34 cellular contexts compared by ENCODE assay signal in genomic region chr5:15322426-15322825, GRCh38.
"Had no signal": no experiment of that assay in that cellular context is flagged by ENCODE, and none has a peak within 500 bp of the region (broad histone marks: within the 10 kb centered on the region; RNA-seq: fewer than 3 reads in every experiment).

No MANE protein-coding gene starts in this region.

- H3K9me3 ChIP-seq: adrenal gland, body of pancreas, breast epithelium had no signal

- H3K27me3 Mint-ChIP-seq: activated B cell treated with CpG ODN at 0.5 μM for 24 hours; activated CD4-positive, alpha-beta memory T cell treated with anti-CD3 and anti-CD28 coated beads for 36 hours; activated CD4-positive, alpha-beta T cell treated with anti-CD3 and anti-CD28 coated beads, Interleukin-2, amount 10 ng/mL, durations not matched to agents 24 days and 14 days; activated CD8-positive, alpha-beta T cell treated with anti-CD3 and anti-CD28 coated beads for 36 hours; activated naive CD8-positive, alpha-beta T cell treated with anti-CD3 and anti-CD28 coated beads for 36 hours; activated T-helper 17 cell treated with anti-CD3 and anti-CD28 coated beads, Interleukin-2, amount 50 U/mL, for 72 hours had no signal

- H3K9me3 Mint-ChIP-seq: activated CD4-positive, alpha-beta memory T cell treated with anti-CD3 and anti-CD28 coated beads for 36 hours; activated T-helper 1 cell treated with anti-CD3 and anti-CD28 coated beads, Interleukin-12 subunit alpha, Interleukin-12 subunit beta, Interleukin-2, Interleukin-4 antibody, amounts not matched to agents 30 ng/mL and 10 ng/mL and 1 ng/mL, durations not matched to agents 14 hours and 24 hours and 36 hours; activated T-helper 17 cell treated with anti-CD3 and anti-CD28 coated beads, Interleukin-2, amount 50 U/mL, for 72 hours; T-helper 2 cell treated with Interferon-gamma antibody and Interleukin-4, amounts not matched to agents 5 μg/mL and 100 μg/mL, for 36 hours had no signal

- H3K36me3 Mint-ChIP-seq: activated CD4-positive, alpha-beta memory T cell treated with anti-CD3 and anti-CD28 coated beads for 36 hours; activated naive CD4-positive, alpha-beta T cell treated with anti-CD3 and anti-CD28 coated beads, Interleukin-2, amount 50 U/mL, for 72 hours; activated naive CD8-positive, alpha-beta T cell treated with anti-CD3 and anti-CD28 coated beads for 36 hours had no signal

- H3K4me1 Mint-ChIP-seq: activated B cell treated with CpG ODN at 0.5 μM for 24 hours; activated CD4-positive, alpha-beta T cell treated with anti-CD3 and anti-CD28 coated beads, Interleukin-2, amount 10 ng/mL, durations not matched to agents 24 days and 14 days; activated naive CD8-positive, alpha-beta T cell treated with anti-CD3 and anti-CD28 coated beads for 36 hours; activated T-helper 17 cell treated with anti-CD3 and anti-CD28 coated beads, Interleukin-2, amount 50 U/mL, for 72 hours had no signal

- ATAC-seq: activated CD8-positive, alpha-beta T cell treated with anti-CD3 and anti-CD28 coated beads for 36 hours; activated naive CD4-positive, alpha-beta T cell treated with anti-CD3 and anti-CD28 coated beads, Interleukin-2, amount 50 U/mL, for 72 hours; activated T-cell treated with anti-CD3 and anti-CD28 coated beads, Interleukin-2, amount 50 U/mL, for 4 hours; activated T-cell treated with anti-CD3 and anti-CD28 coated beads, Interleukin-2, amount 50 U/mL, for 72 hours; activated T-helper 17 cell treated with anti-CD3 and anti-CD28 coated beads, Interleukin-2, amount 50 U/mL, for 72 hours; body of pancreas had no signal

- DNase-seq: activated B cell treated with CpG ODN at 0.5 μM for 24 hours; activated CD4-positive, alpha-beta memory T cell treated with anti-CD3 and anti-CD28 coated beads for 36 hours; activated CD4-positive, alpha-beta T cell treated with anti-CD3 and anti-CD28 coated beads for 4 hours; activated CD4-positive, alpha-beta T cell treated with anti-CD3 and anti-CD28 coated beads, Interleukin-2, amount 10 ng/mL, durations not matched to agents 24 days and 14 days; activated CD4-positive, alpha-beta T cell treated with anti-CD3 and anti-CD28 coated beads, Interleukin-2, amount 50 U/mL, for 1 hour; activated CD4-positive, alpha-beta T cell treated with anti-CD3 and anti-CD28 coated beads, Interleukin-2, amount 50 U/mL, for 4 hours; activated CD4-positive, CD25-positive, alpha-beta regulatory T cell treated with anti-CD3 and anti-CD28 coated beads, Interleukin-2, amount 50 U/mL, for 72 hours; activated CD8-positive, alpha-beta memory T cell treated with anti-CD3 and anti-CD28 coated beads, Interleukin-2, amount 50 U/mL, for 4 hours; activated CD8-positive, alpha-beta T cell treated with anti-CD3 and anti-CD28 coated beads for 36 hours; activated effector memory CD4-positive, alpha-beta T cell treated with anti-CD3 and anti-CD28 coated beads, Interleukin-2, amount 50 U/mL, for 16 hours; activated naive CD4-positive, alpha-beta T cell treated with anti-CD3 and anti-CD28 coated beads, Interleukin-2, amount 50 U/mL, for 16 hours; activated naive CD4-positive, alpha-beta T cell treated with Interleukin-2 at 50 U/mL for 16 hours; activated naive CD8-positive, alpha-beta T cell treated with anti-CD3 and anti-CD28 coated beads for 36 hours; activated T-cell treated with anti-CD3 and anti-CD28 coated beads for 4 hours; activated T-cell treated with anti-CD3 and anti-CD28 coated beads, Interleukin-2, amount 50 U/mL, for 1 hour; activated T-cell treated with anti-CD3 and anti-CD28 coated beads, Interleukin-2, amount 50 U/mL, for 4 hours; activated T-cell treated with anti-CD3 and anti-CD28 coated beads, Interleukin-2, amount 50 U/mL, for 72 hours; adrenal gland; amniotic stem cell; aorta; body of pancreas; brain microvascular endothelial cell; central memory CD4-positive, alpha-beta T cell; SW 1271; T-helper 1 cell; T-helper 2 cell; T-helper 9 cell had no signal

- H3K36me3 ChIP-seq: adrenal gland, brain microvascular endothelial cell, breast epithelium had no signal

- H3K27me3 ChIP-seq: adrenal gland, body of pancreas, brain microvascular endothelial cell, breast epithelium had no signal

- H3K27ac Mint-ChIP-seq: activated B cell treated with CpG ODN at 0.5 μM for 24 hours; activated CD4-positive, alpha-beta memory T cell treated with anti-CD3 and anti-CD28 coated beads for 36 hours; activated CD4-positive, alpha-beta T cell treated with anti-CD3 and anti-CD28 coated beads, Interleukin-2, amount 10 ng/mL, durations not matched to agents 24 days and 14 days; activated CD8-positive, alpha-beta T cell treated with anti-CD3 and anti-CD28 coated beads for 36 hours; activated naive CD4-positive, alpha-beta T cell treated with anti-CD3 and anti-CD28 coated beads, Interleukin-2, amount 50 U/mL, for 72 hours; activated naive CD8-positive, alpha-beta T cell treated with anti-CD3 and anti-CD28 coated beads for 36 hours; activated T-cell treated with anti-CD3 and anti-CD28 coated beads, Interleukin-2, amount 50 U/mL, for 72 hours; activated T-helper 1 cell treated with anti-CD3 and anti-CD28 coated beads, Interleukin-12 subunit alpha, Interleukin-12 subunit beta, Interleukin-2, Interleukin-4 antibody, amounts not matched to agents 30 ng/mL and 10 ng/mL and 1 ng/mL, durations not matched to agents 14 hours and 24 hours and 36 hours; activated T-helper 17 cell treated with anti-CD3 and anti-CD28 coated beads, Interleukin-2, amount 50 U/mL, for 72 hours; T-helper 1 cell treated with Interleukin-12 subunit alpha and Interleukin-12 subunit beta and Interleukin-4 antibody, amounts not matched to agents 30 μg/mL and 1 μg/mL, for 36 hours; T-helper 2 cell treated with Interferon-gamma antibody and Interleukin-4, amounts not matched to agents 5 μg/mL and 100 μg/mL, for 36 hours had no signal

- H3K4me1 ChIP-seq: adrenal gland, body of pancreas, breast epithelium had no signal

- H3K4me3 Mint-ChIP-seq: activated B cell treated with CpG ODN at 0.5 μM for 24 hours; activated CD4-positive, alpha-beta memory T cell treated with anti-CD3 and anti-CD28 coated beads for 36 hours; activated CD4-positive, alpha-beta T cell treated with anti-CD3 and anti-CD28 coated beads, Interleukin-2, amount 10 ng/mL, durations not matched to agents 24 days and 14 days; activated CD8-positive, alpha-beta T cell treated with anti-CD3 and anti-CD28 coated beads for 36 hours; activated naive CD8-positive, alpha-beta T cell treated with anti-CD3 and anti-CD28 coated beads for 36 hours; activated T-cell treated with anti-CD3 and anti-CD28 coated beads, Interleukin-2, amount 50 U/mL, for 4 hours; activated T-cell treated with anti-CD3 and anti-CD28 coated beads, Interleukin-2, amount 50 U/mL, for 72 hours; activated T-helper 1 cell treated with anti-CD3 and anti-CD28 coated beads, Interleukin-12 subunit alpha, Interleukin-12 subunit beta, Interleukin-2, Interleukin-4 antibody, amounts not matched to agents 30 ng/mL and 10 ng/mL and 1 ng/mL, durations not matched to agents 14 hours and 24 hours and 36 hours; activated T-helper 17 cell treated with anti-CD3 and anti-CD28 coated beads, Interleukin-2, amount 50 U/mL, for 72 hours; T-helper 1 cell treated with Interleukin-12 subunit alpha and Interleukin-12 subunit beta and Interleukin-4 antibody, amounts not matched to agents 30 μg/mL and 1 μg/mL, for 36 hours; T-helper 2 cell treated with Interferon-gamma antibody and Interleukin-4, amounts not matched to agents 5 μg/mL and 100 μg/mL, for 36 hours had no signal

- H3K4me3 ChIP-seq: adrenal gland, body of pancreas, breast epithelium had no signal

- H3K27ac ChIP-seq: adrenal gland, body of pancreas, brain microvascular endothelial cell, breast epithelium, VCaP had no signal
